1 cellular context compared by ENCODE assay signal in the genomic region with DNA sequence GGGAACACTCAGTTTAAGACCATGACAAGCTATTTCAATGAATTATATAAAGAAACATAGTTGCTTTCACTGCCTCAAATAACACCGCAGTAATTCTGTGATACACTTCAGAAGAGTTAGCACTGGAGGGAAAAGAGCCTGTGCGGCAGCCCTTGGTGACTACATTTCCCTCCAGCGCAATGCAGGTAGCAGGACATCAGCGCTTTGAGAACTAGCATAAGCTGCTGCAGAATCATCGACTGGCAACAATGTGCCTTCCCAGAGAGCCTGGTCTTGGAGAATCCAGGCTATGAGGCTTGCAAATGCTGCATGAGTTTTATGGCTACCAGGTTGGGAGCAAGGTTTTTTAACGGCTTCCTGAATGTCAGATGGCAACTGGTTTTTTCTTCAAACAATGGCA.
TF ChIP-seq lines count a peak whose summit lies in the region.

No MANE protein-coding gene starts in this region.

TF ChIP-seq in K562, 482 proteins besides CTCF, POLR2A, EP300 and RAD21 (continued from another document):
- TF ChIP-seq, protein P1, sequence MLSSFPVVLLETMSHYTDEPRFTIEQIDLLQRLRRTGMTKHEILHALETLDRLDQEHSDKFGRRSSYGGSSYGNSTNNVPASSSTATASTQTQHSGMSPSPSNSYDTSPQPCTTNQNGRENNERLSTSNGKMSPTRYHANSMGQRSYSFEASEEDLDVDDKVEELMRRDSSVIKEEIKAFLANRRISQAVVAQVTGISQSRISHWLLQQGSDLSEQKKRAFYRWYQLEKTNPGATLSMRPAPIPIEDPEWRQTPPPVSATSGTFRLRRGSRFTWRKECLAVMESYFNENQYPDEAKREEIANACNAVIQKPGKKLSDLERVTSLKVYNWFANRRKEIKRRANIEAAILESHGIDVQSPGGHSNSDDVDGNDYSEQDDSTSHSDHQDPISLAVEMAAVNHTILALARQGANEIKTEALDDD (IDR thresholded peaks at IDR 0.05): peak; percentile 73; the same call in 1 of the 2 replicates
- TF ChIP-seq RBBP5 (IDR thresholded peaks at IDR 0.05; ENCODE audit: borderline replicate concordance, insufficient read depth, low read length, poor library complexity, severe bottlenecking): peak; percentile 31
- TF ChIP-seq TRIM28 (IDR thresholded peaks at IDR 0.05): no peak
- TF ChIP-seq LEF1 (IDR thresholded peaks at IDR 0.05): no peak
TF ChIP-seq in K562: peak in this region for 2.
